In the genomic region with DNA sequence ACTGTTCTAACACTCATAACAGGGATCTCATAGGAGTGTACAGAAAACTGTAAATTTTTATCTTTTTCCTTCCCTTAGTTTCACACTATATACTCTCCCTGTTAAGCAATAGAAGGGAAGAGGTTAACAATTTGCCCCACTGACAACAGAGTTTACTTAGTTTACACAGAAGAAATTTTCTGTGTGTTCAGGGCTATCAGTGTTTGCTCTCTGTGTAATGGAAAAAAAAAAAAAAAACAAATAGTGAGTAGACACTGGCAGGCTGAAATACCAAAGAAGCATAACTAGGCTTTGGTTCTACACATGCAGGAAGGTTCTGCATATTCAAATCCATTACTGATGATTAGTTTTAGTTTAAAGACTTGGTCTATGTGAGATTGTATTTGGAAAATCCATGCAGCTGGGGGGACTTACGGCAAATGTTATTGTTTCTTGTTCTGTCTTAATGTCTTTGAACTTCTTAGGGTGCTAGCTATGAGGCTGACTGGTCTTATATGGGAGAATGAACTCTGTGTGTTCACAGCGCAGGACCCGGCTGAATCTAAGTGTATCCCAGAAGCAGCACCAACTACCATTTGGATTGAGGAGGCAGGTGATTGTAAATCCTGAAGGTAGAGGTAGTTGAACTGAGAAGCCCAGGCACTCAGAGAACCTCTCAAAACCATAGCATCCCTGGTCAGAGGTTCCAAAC, we compare ENCODE assay signal across 2 cellular contexts.
TF ChIP-seq lines count a peak whose summit lies in the region.

No MANE protein-coding gene starts in this region.

TF ChIP-seq in IMR-90, 13 proteins besides CTCF, POLR2A, EP300 and RAD21:
- TF ChIP-seq MAFK (IDR thresholded peaks at IDR 0.05; ENCODE audit: low read depth, low read length) (no peak), BHLHE40 (IDR thresholded peaks at IDR 0.05; ENCODE audit: low read depth, low read length) (no peak), CEBPB (IDR thresholded peaks at IDR 0.05; ENCODE audit: low read depth, low read length) (peak; percentile 37), MAZ (IDR thresholded peaks at IDR 0.05; ENCODE audit: borderline replicate concordance, low read depth, low read length) (no peak)

TF ChIP-seq in endothelial cell of umbilical vein, 7 proteins besides CTCF, POLR2A, EP300 and RAD21:
- TF ChIP-seq, protein P1, sequence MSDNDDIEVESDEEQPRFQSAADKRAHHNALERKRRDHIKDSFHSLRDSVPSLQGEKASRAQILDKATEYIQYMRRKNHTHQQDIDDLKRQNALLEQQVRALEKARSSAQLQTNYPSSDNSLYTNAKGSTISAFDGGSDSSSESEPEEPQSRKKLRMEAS (IDR thresholded peaks at IDR 0.05; ENCODE audit: insufficient read depth, insufficient read length) = no peak
- TF ChIP-seq MYC (IDR thresholded peaks at IDR 0.05; ENCODE audit: low read depth, low read length) = no peak
- no peak for TF ChIP-seq FOS (IDR thresholded peaks at IDR 0.05; ENCODE audit: borderline replicate concordance, insufficient read depth, low read length)
- no peak for TF ChIP-seq POLR2AphosphoS5 (IDR thresholded peaks at IDR 0.05; ENCODE audit: insufficient read depth, low read depth, low read length)
- TF ChIP-seq EZH2 (IDR thresholded peaks at IDR 0.05; ENCODE audit: borderline replicate concordance, low read depth, low read length, severe bottlenecking) = no peak
- no peak for TF ChIP-seq JUN (IDR thresholded peaks at IDR 0.05; ENCODE audit: borderline replicate concordance, insufficient read depth, insufficient read length, low read depth)
- no peak for TF ChIP-seq GATA2 (IDR thresholded peaks at IDR 0.05; ENCODE audit: insufficient read depth, insufficient read length, low read depth, low read length)
TF ChIP-seq in endothelial cell of umbilical vein: peak in this region for 0.
